ENCODE assay signal across 8 cellular contexts in genomic region chr18:79963658-79964329, GRCh38. TPM values are rescaled to one million over a fixed set of nuclear protein-coding genes. Genes with fewer than 3 reads are reported as not detected.
DNase-seq lines count a peak whose midpoint lies in the region; ATAC-seq and TF ChIP-seq lines count a peak whose summit lies in the region.

No MANE protein-coding gene starts in this region.

- no peak for ATAC-seq in heart left ventricle
- ATAC-seq in Right ventricle myocardium inferior: no peak
- no peak for ATAC-seq in HG03378 (IDR thresholded peaks at IDR 0.05; ENCODE audit: unreplicated experiment)
- ATAC-seq in GM21786 (IDR thresholded peaks at IDR 0.05; ENCODE audit: unreplicated experiment): no peak
- no peak for ATAC-seq in GM18861 (IDR thresholded peaks at IDR 0.05; ENCODE audit: unreplicated experiment)

- TF ChIP-seq CTCF in heart left ventricle (IDR thresholded peaks at IDR 0.05): no peak
- TF ChIP-seq CTCF in cardiac fibroblast (IDR thresholded peaks at IDR 0.05; ENCODE audit: low read depth, low read length): no peak

- H3K27me3 ChIP-seq in heart left ventricle (peaks cover 0 to 5% (median 0%) of the 10 kb centered on the region in 9 donors), mucosa of stomach (ENCODE audit: control insufficient read depth, insufficient read depth, low read length) (no peaks in the 10 kb centered on the region)

- H3K27ac ChIP-seq in heart left ventricle: peak overlapping the region in 10 of 12 donors; percentile 52 to 82 (median 76)

- DNase-seq in heart left ventricle: no peak
- no peak for DNase-seq in Right ventricle myocardium inferior (ENCODE audit: missing footprints)
- no peak for DNase-seq in cardiac fibroblast (ENCODE audit: low read depth in 2 of 2)
- DNase-seq in activated CD4-positive, alpha-beta T cell treated with anti-CD3 and anti-CD28 coated beads for 48 hours: no peak

- peaks cover 0 to 14% (median 6%) of the 10 kb centered on the region in 9 donors for H3K36me3 ChIP-seq in heart left ventricle
- no peaks in the 10 kb centered on the region for H3K36me3 ChIP-seq in mucosa of stomach (ENCODE audit: control insufficient read depth, insufficient read depth, low read length)

- 88 to 93% (median 91%) methylated on average over 16 to 30 of the region's 30 CpGs for WGBS in heart left ventricle, 4 donors

- intact Hi-C loops in heart left ventricle (cut with DNase I) (no loop called here), Right ventricle myocardium inferior (cut with DNase I) (no loop called here)

- H3K9me3 ChIP-seq in heart left ventricle (no peaks in the 10 kb centered on the region), mucosa of stomach (ENCODE audit: control insufficient read depth, low read length) (no peaks in the 10 kb centered on the region)

- H3K9ac ChIP-seq in mucosa of stomach (ENCODE audit: low read length): peak overlapping the region; percentile 94

- H3K4me3 ChIP-seq in heart left ventricle (peak overlapping the region; percentile 46 to 81 (median 73)), cardiac fibroblast (replicated peaks in 1 of 2; ENCODE audit: low read depth in 2 of 2, low read length in 2 of 2) (peak overlapping the region; percentile 32 to 61), mucosa of stomach (ENCODE audit: low read length) (peak overlapping the region; percentile 38)

- peaks cover 0 to 18% (median 8%) of the 10 kb centered on the region in 12 donors for H3K4me1 ChIP-seq in heart left ventricle
- peaks cover 20% of the 10 kb centered on the region for H3K4me1 ChIP-seq in mucosa of stomach (ENCODE audit: control insufficient read depth, insufficient read depth, low read length)

- TF ChIP-seq POLR2A in heart left ventricle (IDR thresholded peaks at IDR 0.05): no peak

RNA-seq across cellular contexts. Expression of gene HSBP1L1, which starts 0.6 kb away (rescaled TPM):
- 10 to 100 TPM in 3 of 9 donors, 1 to 10 TPM in 6; 3.6 to 14.3 (median 7.1) TPM for total RNA-seq in heart left ventricle
- 10 to 100 TPM in 1 of 2 donors, 1 to 10 TPM in 1; 4.1 to 27.5 TPM for polyA plus RNA-seq in heart left ventricle
- total RNA-seq in Right ventricle myocardium inferior: 12.5 TPM

RNA-seq across cellular contexts. Expression of gene SLC66A2, which starts 12.3 kb away (rescaled TPM):
- total RNA-seq in heart left ventricle: 10 to 100 TPM; 19.7 to 33.4 (median 26.6) TPM
- polyA plus RNA-seq in heart left ventricle: 10 to 100 TPM; 20.5 to 31.2 TPM
- total RNA-seq in Right ventricle myocardium inferior: 29.3 TPM

RNA-seq across cellular contexts. Expression of gene TXNL4A, which starts 24.6 kb away (rescaled TPM):
- 100 to 1,000 TPM in 2 of 9 donors, 10 to 100 TPM in 7; 35.2 to 113 (median 90.9) TPM for total RNA-seq in heart left ventricle
- polyA plus RNA-seq in heart left ventricle: 100 to 1,000 TPM in 1 of 2 donors, 10 to 100 TPM in 1; 94.6 to 139 TPM
- 90.8 TPM for total RNA-seq in Right ventricle myocardium inferior
